ENCODE assay signal across 20 cellular contexts in genomic region chr1:21822349-21822748, GRCh38. TPM values are rescaled to one million over a fixed set of nuclear protein-coding genes. Genes with fewer than 3 reads are reported as not detected.
DNase-seq lines count a peak whose midpoint lies in the region; ATAC-seq and TF ChIP-seq lines count a peak whose summit lies in the region.
"Had no signal": no experiment of that assay in that cellular context is flagged by ENCODE, and none has a peak within 500 bp of the region (broad histone marks: within the 10 kb centered on the region; RNA-seq: fewer than 3 reads in every experiment).

No MANE protein-coding gene starts in this region.

- DNase-seq in EH (ENCODE audit: low read depth) (peak; percentile 25), Panc1 (ENCODE audit: low read depth, low spot score) (no peak), epidermal melanocyte (ENCODE audit: insufficient read length, low spot score) (peak; percentile 12), neural progenitor cell (ENCODE audit: low spot score) (peak; percentile 73), lower leg skin (ENCODE audit: low spot score in 2 of 2) (no peak)
- no peak for DNase-seq in CD8-positive, alpha-beta memory T cell
- DNase-seq: activated CD4-positive, alpha-beta T cell treated with anti-CD3 and anti-CD28 coated beads for 48 hours; activated naive CD4-positive, alpha-beta T cell treated with anti-CD3 and anti-CD28 coated beads, Interleukin-2, amount 10 ng/mL, durations not matched to agents 7 days and 5 days; cortex of kidney; hypothalamus; MG63; naive thymus-derived CD4-positive, alpha-beta T cell; NCI-H2081 treated with DMSO at 0.1 percent for 48 hours; NCI-H526 treated with DMSO at 0.1 percent for 48 hours had no signal

- 38 to 58% methylated on average over 9 of the region's 9 CpGs for WGBS in lower leg skin, 2 donors

- ATAC-seq in Panc1 (peak; percentile 58), GM19395 (IDR thresholded peaks at IDR 0.05; ENCODE audit: unreplicated experiment) (no peak), GM19397 (IDR thresholded peaks at IDR 0.05; ENCODE audit: unreplicated experiment) (no peak)
- ATAC-seq: naive thymus-derived CD4-positive, alpha-beta T cell had no signal

- no peak overlapping the region for H3K4me2 ChIP-seq in neural progenitor cell
- H3K4me2 ChIP-seq: BLaER1 treated with 17β-estradiol and CSF1 and Interleukin-3, amounts not matched to agents 10 nM and 100 nM had no signal

- TF ChIP-seq CTCF in Panc1 (IDR thresholded peaks at IDR 0.05), result no peak
- no peak for TF ChIP-seq CTCF in neural progenitor cell (IDR thresholded peaks at IDR 0.05)
- TF ChIP-seq CTCF in lower leg skin (IDR thresholded peaks at IDR 0.05), result no peak

- TF ChIP-seq POLR2A in lower leg skin (IDR thresholded peaks at IDR 0.05), result no peak

- CTCF ChIA-PET in Panc1 (lab: Charles Lee), result no interaction called here
- CTCF ChIA-PET in CD8-positive, alpha-beta memory T cell (lab: Charles Lee), result no interaction called here

- H3K36me3 ChIP-seq in Panc1 (ENCODE audit: control insufficient read depth, insufficient read depth, low read length) (peaks cover 4% of the 10 kb centered on the region; the same call in 1 of the 2 replicates), neural progenitor cell (no peaks in the 10 kb centered on the region)
- H3K36me3 ChIP-seq in CD8-positive, alpha-beta memory T cell (ENCODE audit: insufficient read depth, low read length), result no peaks in the 10 kb centered on the region

- no peaks in the 10 kb centered on the region for H3K9me3 ChIP-seq in Panc1 (ENCODE audit: control insufficient read depth, insufficient read depth, low read depth, low read length)
- H3K9me3 ChIP-seq in neural progenitor cell (ENCODE audit: low read depth), result no peaks in the 10 kb centered on the region
- H3K9me3 ChIP-seq in CD8-positive, alpha-beta memory T cell (ENCODE audit: low read length), result no peaks in the 10 kb centered on the region
- H3K9me3 ChIP-seq: BLaER1 treated with 17β-estradiol and CSF1 and Interleukin-3, amounts not matched to agents 10 nM and 100 nM; MG63 had no signal

- no peaks in the 10 kb centered on the region for H3K9me3 Mint-ChIP-seq in neural progenitor cell
- no peaks in the 10 kb centered on the region for H3K9me3 Mint-ChIP-seq in CD8-positive, alpha-beta memory T cell
- H3K9me3 Mint-ChIP-seq: activated naive CD4-positive, alpha-beta T cell treated with anti-CD3 and anti-CD28 coated beads, Interleukin-2, amount 10 ng/mL, durations not matched to agents 7 days and 5 days; T-helper 1 cell treated with Interleukin-12 subunit alpha and Interleukin-12 subunit beta and Interleukin-4 antibody, amounts not matched to agents 30 μg/mL and 1 μg/mL, for 36 hours had no signal

- peaks cover 5% of the 10 kb centered on the region for H3F3A ChIP-seq in neural progenitor cell (ENCODE audit: low read depth)

- H3K27me3 Mint-ChIP-seq in neural progenitor cell (ENCODE audit: insufficient read depth, low read depth), result peaks cover 3% of the 10 kb centered on the region
- peaks cover 2 to 3% of the 10 kb centered on the region in 2 donors for H3K27me3 Mint-ChIP-seq in CD8-positive, alpha-beta memory T cell

- no peaks in the 10 kb centered on the region for H3K79me2 ChIP-seq in neural progenitor cell (ENCODE audit: low read depth)

- H4K20me1 ChIP-seq in neural progenitor cell (ENCODE audit: low read depth), result no peaks in the 10 kb centered on the region
- H4K20me1 ChIP-seq: BLaER1 treated with 17β-estradiol and CSF1 and Interleukin-3, amounts not matched to agents 10 nM and 100 nM had no signal

- H3K27ac Mint-ChIP-seq in neural progenitor cell, result no peak overlapping the region
- H3K27ac Mint-ChIP-seq in CD8-positive, alpha-beta memory T cell, result no peak overlapping the region
- H3K27ac Mint-ChIP-seq: activated naive CD4-positive, alpha-beta T cell treated with anti-CD3 and anti-CD28 coated beads, Interleukin-2, amount 10 ng/mL, durations not matched to agents 7 days and 5 days; naive thymus-derived CD4-positive, alpha-beta T cell; T-helper 1 cell treated with Interleukin-12 subunit alpha and Interleukin-12 subunit beta and Interleukin-4 antibody, amounts not matched to agents 30 μg/mL and 1 μg/mL, for 36 hours had no signal

- H3K4me3 ChIP-seq in Panc1 (ENCODE audit: low read depth in 2 of 2, low read length in 2 of 2) (no peak overlapping the region), neural progenitor cell (no peak overlapping the region), lower leg skin (ENCODE audit: low read depth, poor library complexity, severe bottlenecking) (no peak overlapping the region)
- H3K4me3 ChIP-seq in CD8-positive, alpha-beta memory T cell (ENCODE audit: low read length), result no peak overlapping the region
- H3K4me3 ChIP-seq: BLaER1 treated with 17β-estradiol and CSF1 and Interleukin-3, amounts not matched to agents 10 nM and 100 nM; lung; MG63 had no signal

- BruUV-seq in Panc1 (replicated peaks; lab: Mats Ljungman, UMichigan), result no TSS peak

- H3K9ac ChIP-seq in neural progenitor cell, result no peak overlapping the region
- H3K9ac ChIP-seq: BLaER1 treated with 17β-estradiol and CSF1 and Interleukin-3, amounts not matched to agents 10 nM and 100 nM had no signal

- intact Hi-C loops in Panc1 (cut with micrococcal nuclease; ENCODE audit: unreplicated experiment), result no loop called here
- intact Hi-C loops in lower leg skin (cut with DNase I; ENCODE audit: low total_unique reads), result no loop called here

- in situ Hi-C loops in Panc1 (cut with HindIII; ENCODE audit: low pct_unique_long_range_greater_than_20kb, low sequenced_read_pairs), result no loop called here

- H3K4me1 ChIP-seq in Panc1 (ENCODE audit: control insufficient read depth, insufficient read depth, low read length) (no peaks in the 10 kb centered on the region), neural progenitor cell (no peaks in the 10 kb centered on the region)
- no peaks in the 10 kb centered on the region for H3K4me1 ChIP-seq in CD8-positive, alpha-beta memory T cell (ENCODE audit: insufficient read depth, low read length)

- H3K4me3 Mint-ChIP-seq in neural progenitor cell, result no peak overlapping the region
- H3K4me3 Mint-ChIP-seq in CD8-positive, alpha-beta memory T cell, result no peak overlapping the region
- H3K4me3 Mint-ChIP-seq: activated naive CD4-positive, alpha-beta T cell treated with anti-CD3 and anti-CD28 coated beads, Interleukin-2, amount 10 ng/mL, durations not matched to agents 7 days and 5 days; naive thymus-derived CD4-positive, alpha-beta T cell; T-helper 1 cell treated with Interleukin-12 subunit alpha and Interleukin-12 subunit beta and Interleukin-4 antibody, amounts not matched to agents 30 μg/mL and 1 μg/mL, for 36 hours had no signal

- H3K27ac ChIP-seq in Panc1 (ENCODE audit: low read length), result no peak overlapping the region
- H3K27ac ChIP-seq in neural progenitor cell, result no peak overlapping the region
- no peak overlapping the region for H3K27ac ChIP-seq in CD8-positive, alpha-beta memory T cell (ENCODE audit: low read depth, low read length)

- no peak overlapping the region for H2AFZ ChIP-seq in neural progenitor cell (replicated peaks)

- peaks cover 4% of the 10 kb centered on the region for H3K36me3 Mint-ChIP-seq in neural progenitor cell
- H3K36me3 Mint-ChIP-seq in CD8-positive, alpha-beta memory T cell, result no peaks in the 10 kb centered on the region
- H3K36me3 Mint-ChIP-seq: activated naive CD4-positive, alpha-beta T cell treated with anti-CD3 and anti-CD28 coated beads, Interleukin-2, amount 10 ng/mL, durations not matched to agents 7 days and 5 days; naive thymus-derived CD4-positive, alpha-beta T cell had no signal

- POLR2A ChIA-PET in Panc1 (lab: Charles Lee), result interaction anchor here (0.5 to 0.8 kb wide), 2 partner anchors 10 to 17 kb away, joined by 4 to 8 read pairs; no protein-coding TSS in a partner anchor
- POLR2A ChIA-PET in CD8-positive, alpha-beta memory T cell (lab: Charles Lee), result no interaction called here

- H3K4me1 Mint-ChIP-seq in neural progenitor cell, result peaks cover 8% of the 10 kb centered on the region
- peaks cover 0 to 4% (median 2%) of the 10 kb centered on the region in 3 donors for H3K4me1 Mint-ChIP-seq in CD8-positive, alpha-beta memory T cell

- H3K27me3 ChIP-seq in Panc1 (ENCODE audit: control insufficient read depth, insufficient read depth, low read length) (no peaks in the 10 kb centered on the region), neural progenitor cell (no peaks in the 10 kb centered on the region)
- H3K27me3 ChIP-seq in CD8-positive, alpha-beta memory T cell (ENCODE audit: insufficient read depth, low read length, poor library complexity, severe bottlenecking), result no peaks in the 10 kb centered on the region
- H3K27me3 ChIP-seq: BLaER1 treated with 17β-estradiol and CSF1 and Interleukin-3, amounts not matched to agents 10 nM and 100 nM; MG63 had no signal

RNA-seq across cellular contexts. Expression of gene LDLRAD2, which starts 10.3 kb away (rescaled TPM):
- total RNA-seq in Panc1 (2021; ENCODE audit: unreplicated experiment) (not detected), neural progenitor cell (ENCODE audit: low replicate concordance) (0.67 and 1.2 TPM in 2 replicates), lower leg skin (under 1 TPM in 1 of 4 donors, not detected in 3; 0.19 TPM)
- 4.0 TPM for polyA plus RNA-seq in Panc1 (2012; ENCODE audit: insufficient read length)
- not detected for total RNA-seq in CD8-positive, alpha-beta memory T cell
- not detected for polyA plus RNA-seq in CD8-positive, alpha-beta memory T cell
- total RNA-seq: subcutaneous adipose tissue had no signal
- polyA plus RNA-seq: naive thymus-derived CD4-positive, alpha-beta T cell had no signal

RNA-seq across cellular contexts. Expression of gene USP48, which starts 39.4 kb away (rescaled TPM):
- 71.6 TPM for total RNA-seq in Panc1 (2021; ENCODE audit: unreplicated experiment)
- 62.6 TPM for polyA plus RNA-seq in Panc1 (2012; ENCODE audit: insufficient read length)
- 34.5 and 50.3 TPM in 2 replicates for total RNA-seq in neural progenitor cell (ENCODE audit: low replicate concordance)
- total RNA-seq in lower leg skin, result 10 to 100 TPM; 26.9 to 38.1 (median 31.5) TPM
- total RNA-seq in CD8-positive, alpha-beta memory T cell, result 10 to 100 TPM; 60.6 to 61.5 TPM
- polyA plus RNA-seq in CD8-positive, alpha-beta memory T cell, result 41.4 TPM

Comparison
In these comparisons a context has a peak if more than half of its experiments do, and no peak if none do; other contexts are left out.
1. DNase-seq: peak in EH (single experiment), epidermal melanocyte (single experiment) and neural progenitor cell (single experiment); none in Panc1 (single experiment), lower leg skin (0 of 2) and CD8-positive, alpha-beta memory T cell (0 of 5).